In the genomic region with DNA sequence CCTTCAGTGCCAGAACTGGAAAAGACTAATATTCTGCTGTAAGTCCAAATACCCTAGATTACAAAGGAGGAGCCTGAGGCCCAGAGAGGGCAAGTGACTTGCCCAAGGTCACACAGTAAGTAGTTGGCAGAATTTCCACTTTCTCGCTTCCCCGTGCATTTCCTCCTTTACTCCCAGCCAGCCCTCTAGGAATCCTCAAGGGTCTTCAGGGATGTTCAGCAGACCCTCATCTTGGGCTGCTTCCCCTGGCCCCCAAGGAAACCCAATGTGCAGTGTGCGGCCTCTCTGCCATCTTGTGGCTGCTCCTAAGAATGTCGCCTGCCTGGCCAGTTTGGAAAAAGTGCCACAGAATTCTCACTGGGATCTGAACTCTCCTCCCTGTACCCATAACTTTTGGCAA, we compare ENCODE assay signal across 18 cellular contexts.
DNase-seq lines count a peak whose midpoint lies in the region; ATAC-seq, FAIRE-seq and TF ChIP-seq lines count a peak whose summit lies in the region.
"Had no signal": no experiment of that assay in that cellular context is flagged by ENCODE, and none has a peak within 500 bp of the region (broad histone marks: within the 10 kb centered on the region; RNA-seq: fewer than 3 reads in every experiment).

No MANE protein-coding gene starts in this region.

- H3K36me3 Mint-ChIP-seq in activated naive CD4-positive, alpha-beta T cell treated with anti-CD3 and anti-CD28 coated beads, Interleukin-2, amount 50 U/mL, for 72 hours: no peaks in the 10 kb centered on the region

- H3K4me3 ChIP-seq in WERI-Rb-1 (ENCODE audit: low read depth, low read length) (no peak overlapping the region), foreskin fibroblast (ENCODE audit: low read depth in 1 of 2, low read length in 2 of 2) (no peak overlapping the region)
- H3K4me3 ChIP-seq: mucosa of descending colon had no signal

- no peaks in the 10 kb centered on the region for H3K9me3 Mint-ChIP-seq in activated naive CD4-positive, alpha-beta T cell treated with anti-CD3 and anti-CD28 coated beads, Interleukin-2, amount 50 U/mL, for 72 hours

- no peak overlapping the region for H3K27ac Mint-ChIP-seq in activated naive CD4-positive, alpha-beta T cell treated with anti-CD3 and anti-CD28 coated beads, Interleukin-2, amount 50 U/mL, for 72 hours

- ATAC-seq in activated naive CD4-positive, alpha-beta T cell treated with anti-CD3 and anti-CD28 coated beads, Interleukin-2, amount 50 U/mL, for 72 hours: no peak
- ATAC-seq: right cardiac atrium had no signal

- FAIRE-seq in HTR-8/SVneo (lab: Jason Lieb, UNC): no peak

- H3K9me3 ChIP-seq in WERI-Rb-1 (ENCODE audit: severe bottlenecking): no peaks in the 10 kb centered on the region
- H3K9me3 ChIP-seq: mucosa of descending colon had no signal

- peak; percentile 28 for TF ChIP-seq CTCF in 22Rv1 (IDR thresholded peaks at IDR 0.05)
- TF ChIP-seq CTCF in GM10266 (IDR thresholded peaks at IDR 0.05; ENCODE audit: control insufficient read depth, insufficient read depth, low read depth, missing control alignments): peak; percentile 10
- peak; percentile 85 for TF ChIP-seq CTCF in WERI-Rb-1 (IDR thresholded peaks at IDR 0.05; ENCODE audit: low read depth, low read length)
- TF ChIP-seq CTCF in foreskin fibroblast (IDR thresholded peaks at IDR 0.05; ENCODE audit: low read depth, low read length): peak; percentile 27

- H3K27me3 ChIP-seq in WERI-Rb-1 (ENCODE audit: insufficient read depth, low read depth, severe bottlenecking): no peaks in the 10 kb centered on the region

- H3K27ac ChIP-seq in 22Rv1: no peak overlapping the region
- H3K27ac ChIP-seq in WERI-Rb-1: no peak overlapping the region
- H3K27ac ChIP-seq: HL-60 had no signal

- H3K36me3 ChIP-seq in WERI-Rb-1: no peaks in the 10 kb centered on the region

- DNase-seq in GM10266 (ENCODE audit: extremely low spot score) (no peak), WERI-Rb-1 (peak; percentile 45), foreskin fibroblast (no peak), HTR-8/SVneo (ENCODE audit: insufficient read length, low spot score) (no peak), HK-2 (ENCODE audit: unreplicated experiment) (no peak), T-helper 9 cell (no peak)
- no peak for DNase-seq in activated naive CD4-positive, alpha-beta T cell treated with anti-CD3 and anti-CD28 coated beads, Interleukin-2, amount 50 U/mL, for 72 hours (ENCODE audit: low spot score in 2 of 2)
- DNase-seq: activated CD4-positive, CD25-positive, alpha-beta regulatory T cell; activated T-cell treated with anti-CD3 and anti-CD28 coated beads for 4 hours; C1 segment of cervical spinal cord; MM.1S; mucosa of descending colon; NCI-H446 treated with DMSO at 0.1 percent for 48 hours; right cardiac atrium; stimulated activated CD4-positive, alpha-beta T cell treated with anti-CD3 and anti-CD28 coated beads, Interleukin-4, amount 100 ng/mL, for 4 hours; stimulated activated naive CD4-positive, alpha-beta T cell treated with Interleukin-2 at 50 U/mL for 16 hours had no signal

Comparison
In these comparisons a context has a peak if more than half of its experiments do, and no peak if none do; other contexts are left out.
1. CTCF ChIP-seq: peak in every context shown above with its lines; median percentile 85 in WERI-Rb-1; 28 in 22Rv1; 27 in foreskin fibroblast; 10 in GM10266.